In the genomic region with DNA sequence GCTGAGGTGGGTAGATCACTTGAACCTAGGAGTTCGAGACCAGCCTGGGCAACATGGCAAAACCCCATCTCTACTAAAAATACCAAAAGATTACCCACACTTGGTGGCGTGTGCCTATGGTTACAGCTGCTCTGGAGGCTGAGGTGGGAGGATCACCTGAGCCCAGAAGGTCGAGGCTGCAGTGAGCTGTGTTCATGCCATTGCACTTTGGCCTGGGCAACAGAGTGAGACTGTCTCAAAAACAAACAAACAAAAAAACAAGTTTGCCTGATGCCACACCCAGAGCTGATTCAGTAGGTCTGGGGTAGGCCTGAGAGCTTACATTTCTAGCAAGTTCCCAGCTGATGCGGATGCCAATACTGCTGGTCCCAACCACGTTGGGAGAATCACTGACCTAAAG, we compare ENCODE assay signal across 18 cellular contexts.
A peak's percentile ranks its signal among the peaks of the same experiment; 100 is the strongest.
DNase-seq lines count a peak whose midpoint lies in the region; ATAC-seq and TF ChIP-seq lines count a peak whose summit lies in the region.
"Had no signal": no experiment of that assay in that cellular context is flagged by ENCODE, and none has a peak within 500 bp of the region (broad histone marks: within the 10 kb centered on the region; RNA-seq: fewer than 3 reads in every experiment).

No MANE protein-coding gene starts in this region.

- H3K36me3 ChIP-seq in cardiac muscle cell (no peaks in the 10 kb centered on the region), endodermal cell (ENCODE audit: control insufficient read depth, insufficient read depth, low read length) (no peaks in the 10 kb centered on the region), vagina (no peaks in the 10 kb centered on the region)

- H3K27ac ChIP-seq in cardiac muscle cell (peak overlapping the region; percentile 50), endodermal cell (ENCODE audit: low read depth, low read length) (peak overlapping the region; percentile 36), vagina (peak overlapping the region; percentile 33)
- H3K27ac ChIP-seq: KMS-11 had no signal

- no peaks in the 10 kb centered on the region for H3K9me3 Mint-ChIP-seq in endodermal cell
- peaks cover 2% of the 10 kb centered on the region for H3K9me3 Mint-ChIP-seq in neural crest cell
- H3K9me3 Mint-ChIP-seq: IgD-negative memory B cell had no signal

- no peak for TF ChIP-seq POLR2A in vagina (IDR thresholded peaks at IDR 0.05)

- H3K4me1 ChIP-seq in cardiac muscle cell (ENCODE audit: low read depth) = peaks cover 11% of the 10 kb centered on the region
- peaks cover 4% of the 10 kb centered on the region for H3K4me1 ChIP-seq in endodermal cell (ENCODE audit: control insufficient read depth, insufficient read depth, low read length)
- peaks cover 21% of the 10 kb centered on the region for H3K4me1 ChIP-seq in vagina

- H3K4me3 Mint-ChIP-seq in endodermal cell (no peak overlapping the region), neural crest cell (no peak overlapping the region)
- H3K4me3 Mint-ChIP-seq: IgD-negative memory B cell had no signal

- DNase-seq in cardiac muscle cell (ENCODE audit: low read depth in 1 of 2, low spot score in 1 of 2) (no peak), left cardiac atrium (no peak), endodermal cell (no peak), neural crest cell (ENCODE audit: low read depth, low spot score) (no peak), vagina (ENCODE audit: extremely low spot score in 2 of 2) (no peak), NCI-H2081 (lab: John Stamatoyannopoulos, UW) (no peak)
- DNase-seq: 8988T, ACHN, Calu3, MM.1S, NCI-H2029 treated with DMSO at 0.1 percent for 48 hours, NCI-H526 treated with DMSO at 0.1 percent for 48 hours, Right ventricle myocardium superior, RPMI8226 had no signal

- H3K4me3 ChIP-seq in cardiac muscle cell (no peak overlapping the region), endodermal cell (ENCODE audit: low read length) (no peak overlapping the region), vagina (no peak overlapping the region)

- H3K36me3 Mint-ChIP-seq in endodermal cell (ENCODE audit: low read depth) = no peaks in the 10 kb centered on the region
- no peaks in the 10 kb centered on the region for H3K36me3 Mint-ChIP-seq in neural crest cell (ENCODE audit: low read depth)
- H3K36me3 Mint-ChIP-seq: IgD-negative memory B cell had no signal

- H3K4me1 Mint-ChIP-seq in endodermal cell (peaks cover 19% of the 10 kb centered on the region), neural crest cell (peaks cover 30% of the 10 kb centered on the region)
- H3K4me1 Mint-ChIP-seq: IgD-negative memory B cell had no signal

- no peaks in the 10 kb centered on the region for H3K9me3 ChIP-seq in cardiac muscle cell (ENCODE audit: low read depth)
- no peaks in the 10 kb centered on the region for H3K9me3 ChIP-seq in endodermal cell (ENCODE audit: control insufficient read depth, low read length)
- no peaks in the 10 kb centered on the region for H3K9me3 ChIP-seq in vagina

- H3K27me3 ChIP-seq in cardiac muscle cell (no peaks in the 10 kb centered on the region), endodermal cell (ENCODE audit: control insufficient read depth, insufficient read depth, low read length, poor library complexity, severe bottlenecking) (no peaks in the 10 kb centered on the region), vagina (no peaks in the 10 kb centered on the region)

- intact Hi-C loops in left cardiac atrium (cut with DNase I) (no loop called here), vagina (cut with DNase I) (no loop called here)

- H3K27ac Mint-ChIP-seq in endodermal cell = no peak overlapping the region
- H3K27ac Mint-ChIP-seq in neural crest cell (ENCODE audit: unreplicated experiment) = peak overlapping the region; percentile 95

- no peak for ATAC-seq in left cardiac atrium
- no peak for ATAC-seq in GM18519 (IDR thresholded peaks at IDR 0.05; ENCODE audit: low FRiP score, unreplicated experiment)
- ATAC-seq: HCT116 had no signal

- 93 to 96% methylated on average over 4 to 5 of the region's 5 CpGs for WGBS in endodermal cell (ENCODE audit: insufficient coverage in 1 of 2, insufficient read length in 1 of 2), 2 experiments

- TF ChIP-seq CTCF in cardiac muscle cell (IDR thresholded peaks at IDR 0.05; ENCODE audit: low read depth, low read length) = no peak
- no peak for TF ChIP-seq CTCF in endodermal cell (conservative IDR thresholded peaks at IDR 0.05)
- TF ChIP-seq CTCF in neural crest cell (conservative IDR thresholded peaks at IDR 0.05) = no peak
- peak in 1 of 3 experiments; percentile 4 for TF ChIP-seq CTCF in vagina (IDR thresholded peaks at IDR 0.05)

- H3K27me3 Mint-ChIP-seq in endodermal cell (ENCODE audit: insufficient read depth) = peaks cover 6% of the 10 kb centered on the region
- no peaks in the 10 kb centered on the region for H3K27me3 Mint-ChIP-seq in neural crest cell (ENCODE audit: low read depth)

- no peak overlapping the region for H3K9ac ChIP-seq in endodermal cell (ENCODE audit: extremely low read depth, low read length, poor library complexity, severe bottlenecking)
- H3K9ac ChIP-seq: KMS-11 had no signal
